9 cellular contexts compared by ENCODE assay signal in genomic region chr15:63611217-63611616, GRCh38. TPM values are rescaled to one million over a fixed set of nuclear protein-coding genes. Genes with fewer than 3 reads are reported as not detected.
DNase-seq lines count a peak whose midpoint lies in the region; ATAC-seq, FAIRE-seq and TF ChIP-seq lines count a peak whose summit lies in the region.
"Had no signal": no experiment of that assay in that cellular context is flagged by ENCODE, and none has a peak within 500 bp of the region (broad histone marks: within the 10 kb centered on the region; RNA-seq: fewer than 3 reads in every experiment).

No MANE protein-coding gene starts in this region.

- peak overlapping the region; percentile 66; the same call in 1 of the 2 replicates for H3K4me2 ChIP-seq in HepG2 (ENCODE audit: low read depth, low read length)

- CTCF ChIA-PET in HepG2 (lab: Yijun Ruan, JAX; ENCODE audit: low intra/inter-chr PET ratio, low total read pairs) = no interaction called here

- H3K27ac ChIP-seq in HepG2 (ENCODE audit: extremely low read length, insufficient read depth, low read length) = no peak overlapping the region
- no peak overlapping the region for H3K27ac ChIP-seq in right lobe of liver
- H3K27ac ChIP-seq in angular gyrus (ENCODE audit: low read depth, low read length) = peak overlapping the region; percentile 84
- H3K27ac ChIP-seq in vagina = peak overlapping the region; percentile 64

- H3K36me3 Mint-ChIP-seq in naive thymus-derived CD8-positive, alpha-beta T cell = peaks cover 4 to 76% (median 23%) of the 10 kb centered on the region in 3 donors

- no peak for TF ChIP-seq CTCF in HepG2 (CRISPR knock-in tag; IDR thresholded peaks at IDR 0.05)
- no peak for TF ChIP-seq CTCF in right lobe of liver (IDR thresholded peaks at IDR 0.05)
- TF ChIP-seq CTCF in vagina (IDR thresholded peaks at IDR 0.05) = no peak

- H3K27me3 Mint-ChIP-seq in naive thymus-derived CD8-positive, alpha-beta T cell = no peaks in the 10 kb centered on the region

- no peak overlapping the region for H3K4me3 ChIP-seq in HepG2 (replicated peaks in 1 of 3; ENCODE audit: insufficient read depth in 1 of 3, low read depth in 2 of 3, low read length in 3 of 3)
- no peak overlapping the region for H3K4me3 ChIP-seq in right lobe of liver
- no peak overlapping the region for H3K4me3 ChIP-seq in vagina
- H3K4me3 ChIP-seq in MG63 = no peak overlapping the region

- no peak overlapping the region for H3K9ac ChIP-seq in HepG2 (ENCODE audit: insufficient read depth, low read depth, low read length)

- peak overlapping the region in 1 of 10 donors; percentile 14 for H3K4me3 Mint-ChIP-seq in naive thymus-derived CD8-positive, alpha-beta T cell

- TF ChIP-seq POLR2A in HepG2 (IDR thresholded peaks at IDR 0.05; ENCODE audit: insufficient read depth in 1 of 2, low read depth in 2 of 2, low read length in 2 of 2) (no peak), right lobe of liver (IDR thresholded peaks at IDR 0.05) (no peak), vagina (IDR thresholded peaks at IDR 0.05) (no peak)

- no peaks in the 10 kb centered on the region for H3K9me3 Mint-ChIP-seq in naive thymus-derived CD8-positive, alpha-beta T cell

- no TSS peak for BruUV-seq in HepG2 (replicated peaks; lab: Mats Ljungman, UMichigan)

- 94% methylated on average over 2 of the region's 3 CpGs for WGBS in HepG2 (ENCODE audit: low lambda C conversion rate)
- WGBS in right lobe of liver (ENCODE audit: insufficient coverage, low coverage, low lambda C conversion rate, missing lambda C conversion rate) = 61% methylated on average over 3 of the region's 3 CpGs

- POLR2A ChIA-PET in HepG2 (lab: Yijun Ruan, JAX) = interaction anchor here (1.1 to 2.8 kb wide), 4 partner anchors 11 to 483 kb away, joined by 3 to 27 read pairs (median 5); partner anchors contain the start of gene CIAO2A
- POLR2A ChIA-PET in naive thymus-derived CD8-positive, alpha-beta T cell (lab: Charles Lee) = interaction anchor here (1.2 to 3.2 kb wide), 3 partner anchors 11 to 118 kb away, joined by 3 to 44 read pairs (median 8); partner anchors contain the start of genes FBXL22 and USP3

- H3K36me3 ChIP-seq in HepG2 (replicated peaks in 1 of 2; ENCODE audit: control insufficient read depth in 1 of 2, insufficient read depth in 2 of 2, low read length in 2 of 2) (peaks cover 2 to 28% of the 10 kb centered on the region in 2 experiments; a peak in 4 of 5 replicates), right lobe of liver (peaks cover 0 to 49% (median 4%) of the 10 kb centered on the region in 4 donors), vagina (peaks cover 0 to 53% of the 10 kb centered on the region in 2 donors), MG63 (peaks cover 37% of the 10 kb centered on the region)

- H3K9me3 ChIP-seq in HepG2 (ENCODE audit: low read length) (no peaks in the 10 kb centered on the region), right lobe of liver (no peaks in the 10 kb centered on the region), vagina (no peaks in the 10 kb centered on the region), MG63 (no peaks in the 10 kb centered on the region)
- H3K9me3 ChIP-seq: neutrophil had no signal

- H3K4me1 ChIP-seq in HepG2 (ENCODE audit: insufficient read depth, low read length) = peaks cover 21% of the 10 kb centered on the region
- peaks cover 0 to 4% (median 0%) of the 10 kb centered on the region in 4 donors for H3K4me1 ChIP-seq in right lobe of liver
- peaks cover 20% of the 10 kb centered on the region for H3K4me1 ChIP-seq in vagina

- FAIRE-seq in HepG2 (lab: Jason Lieb, UNC) = no peak

- peak; percentile 10; the same call in 2 of the 3 replicates for ATAC-seq in HepG2
- ATAC-seq in right lobe of liver = no peak
- no peak for ATAC-seq in naive thymus-derived CD8-positive, alpha-beta T cell

- TF ChIP-seq RAD21 in HepG2 (CRISPR knock-in tag; IDR thresholded peaks at IDR 0.05) = no peak

- H3K4me1 Mint-ChIP-seq in naive thymus-derived CD8-positive, alpha-beta T cell = peaks cover 21 to 33% (median 25%) of the 10 kb centered on the region in 4 donors

- H2AFZ ChIP-seq in HepG2 (ENCODE audit: low read length) = no peak overlapping the region

- no peak for TF ChIP-seq EP300 in HepG2 (IDR thresholded peaks at IDR 0.05; ENCODE audit: low read depth in 2 of 2, low read length in 2 of 2)
- no peak for TF ChIP-seq EP300 in HepG2 (CRISPR knock-in tag; IDR thresholded peaks at IDR 0.05; ENCODE audit: borderline replicate concordance)

- in situ Hi-C loops in HepG2 (cut with HindIII; ENCODE audit: extremely low pct_ligation_motif_present, low pct_unique_long_range_greater_than_20kb) = loop anchor here (5.0 kb wide), 2 partner anchors 281 to 456 kb away; no protein-coding TSS in a partner anchor

- intact Hi-C loops in HepG2 (cut with micrococcal nuclease; ENCODE audit: unreplicated experiment) (loop anchor here (5.0 kb wide), 1 partner anchor 456 kb away; no protein-coding TSS in a partner anchor), right lobe of liver (cut with DNase I) (no loop called here), vagina (cut with DNase I) (no loop called here)

- no peaks in the 10 kb centered on the region for H3K79me2 ChIP-seq in HepG2 (ENCODE audit: insufficient read depth, low read length)

- H3K27me3 ChIP-seq in HepG2 (ENCODE audit: control insufficient read depth in 1 of 2, insufficient read depth in 2 of 2, low read length in 2 of 2) (no peaks in the 10 kb centered on the region), right lobe of liver (no peaks in the 10 kb centered on the region), vagina (no peaks in the 10 kb centered on the region), MG63 (no peaks in the 10 kb centered on the region)
- H3K27me3 ChIP-seq: neutrophil had no signal

- peak overlapping the region; percentile 65 to 95 (median 89) for H3K27ac Mint-ChIP-seq in naive thymus-derived CD8-positive, alpha-beta T cell

- no peak for DNase-seq in HepG2 (ENCODE audit: low spot score)
- DNase-seq in right lobe of liver = no peak
- no peak for DNase-seq in naive thymus-derived CD8-positive, alpha-beta T cell
- no peak for DNase-seq in vagina (ENCODE audit: extremely low spot score in 2 of 2)
- no peak for DNase-seq in islet precursor cell
- no peak for DNase-seq in activated CD4-positive, alpha-beta T cell treated with anti-CD3 and anti-CD28 coated beads, Interleukin-2, amount 50 U/mL, for 4 hours
- DNase-seq in MG63 = no peak

- no peaks in the 10 kb centered on the region for H4K20me1 ChIP-seq in HepG2 (ENCODE audit: insufficient read depth, low read length)

TF ChIP-seq in HepG2, 621 proteins besides CTCF, POLR2A, EP300 and RAD21:
- peak; percentile 4; the same call in 1 of the 2 replicates for TF ChIP-seq ZFX (CRISPR knock-in tag; IDR thresholded peaks at IDR 0.05; ENCODE audit: low read depth)
- TF ChIP-seq KAT8 (CRISPR knock-in tag; IDR thresholded peaks at IDR 0.05) = no peak

RNA-seq across cellular contexts. Expression of gene FBXL22, which starts 14.0 kb away (rescaled TPM):
- total RNA-seq in HepG2 (2016; rRNA removed; fragmentation: Illumina TruSeq; extraction: Trizol) = 0.20 and 0.33 TPM in 2 replicates
- total RNA-seq in HepG2 (2016; cell fraction: cytosol; rRNA removed; fragmentation: Illumina TruSeq; extraction: Trizol; ENCODE audit: low read depth) = 0.44 and 0.71 TPM in 2 replicates
- total RNA-seq in HepG2 (2016; cell fraction: insoluble cytoplasmic fraction; rRNA removed; fragmentation: Illumina TruSeq; extraction: Trizol) = 0.19 and 0.50 TPM in 2 replicates
- 0.52 and 0.59 TPM in 2 replicates for total RNA-seq in HepG2 (2016; cell fraction: membrane; rRNA removed; fragmentation: Illumina TruSeq; extraction: Trizol)
- total RNA-seq in HepG2 (2016; cell fraction: nucleus; rRNA removed; fragmentation: Illumina TruSeq; extraction: Trizol) = 0.47 and 1.1 TPM in 2 replicates
- polyA plus RNA-seq in HepG2 (2011; rRNA removed) = 0.09 and 0.15 TPM in 2 replicates
- polyA plus RNA-seq in HepG2 (2011; cell fraction: cytosol; rRNA removed) = 0.18 and 0.27 TPM in 2 replicates
- 0.43 and 0.68 TPM in 2 replicates for polyA plus RNA-seq in HepG2 (2011; cell fraction: nucleus; rRNA removed)
- 0.17 and 0.48 TPM in 2 replicates for polyA plus RNA-seq in HepG2 (2012)
- 0.26 and 0.31 TPM in 2 replicates for polyA plus RNA-seq in HepG2 (2016; cell fraction: cytosol; fragmentation: Illumina TruSeq; extraction: Trizol; ENCODE audit: low read depth)
- polyA plus RNA-seq in HepG2 (2016; cell fraction: insoluble cytoplasmic fraction; fragmentation: Illumina TruSeq; extraction: Trizol; ENCODE audit: low read depth) = 0.45 and 0.47 TPM in 2 replicates
- 0.47 and 0.55 TPM in 2 replicates for polyA plus RNA-seq in HepG2 (2016; cell fraction: membrane; fragmentation: Illumina TruSeq; extraction: Trizol; ENCODE audit: low read depth)
- 0.40 and 1.6 TPM in 2 replicates for polyA plus RNA-seq in HepG2 (2016; cell fraction: nucleus; fragmentation: Illumina TruSeq; extraction: Trizol; ENCODE audit: insufficient read depth, low read depth)
- 0.54 and 0.63 TPM in 2 replicates for polyA minus RNA-seq in HepG2 (2011; rRNA and poly(A)+ RNA removed; ENCODE audit: low replicate concordance)
- not detected in 2 replicates for polyA minus RNA-seq in HepG2 (2011; cell fraction: cytosol; rRNA and poly(A)+ RNA removed)
- polyA minus RNA-seq in HepG2 (2011; cell fraction: nucleus; rRNA and poly(A)+ RNA removed) = 0.99 and 1.2 TPM in 2 replicates
- total RNA-seq in right lobe of liver = under 1 TPM in 4 of 6 experiments, not detected in 2; 0.26 to 0.56 (median 0.44) TPM
- 1 to 10 TPM; 2.1 to 2.7 TPM for total RNA-seq in naive thymus-derived CD8-positive, alpha-beta T cell
- 1 to 10 TPM; 1.5 to 2.0 (median 1.6) TPM for polyA plus RNA-seq in naive thymus-derived CD8-positive, alpha-beta T cell
- 10.1 TPM for total RNA-seq in vagina
- total RNA-seq in MG63 (2014; rRNA removed; shearing (Covaris generic); ENCODE audit: low replicate concordance) = not detected in 2 replicates

Comparison
In these comparisons a context has a peak if more than half of its experiments do, and no peak if none do; other contexts are left out.
1. H3K27ac ChIP-seq: peak in angular gyrus (single experiment) and vagina (single experiment); none in HepG2 (single experiment) and right lobe of liver (0 of 3).